16 cellular contexts compared by ENCODE assay signal in genomic region chr2:239836021-239836765, GRCh38.
DNase-seq lines count a peak whose midpoint lies in the region; ATAC-seq and TF ChIP-seq lines count a peak whose summit lies in the region.
"Had no signal": no experiment of that assay in that cellular context is flagged by ENCODE, and none has a peak within 500 bp of the region (broad histone marks: within the 10 kb centered on the region; RNA-seq: fewer than 3 reads in every experiment).

No MANE protein-coding gene starts in this region.

- peaks cover 13 to 27% of the 10 kb centered on the region in 2 donors for H3K27me3 Mint-ChIP-seq in natural killer cell treated with Interleukin-12 subunit alpha and Interleukin-12 subunit beta and Interleukin-15 and Interleukin-18, amount 100 ng/mL, for 72 hours

- ATAC-seq in DND-41 (ENCODE audit: insufficient read depth, low read depth), result no peak
- ATAC-seq in natural killer cell treated with Interleukin-12 subunit alpha and Interleukin-12 subunit beta and Interleukin-15 and Interleukin-18, amount 100 ng/mL, for 72 hours, result peak; percentile 29 to 49
- ATAC-seq in GM21390 (IDR thresholded peaks at IDR 0.05; ENCODE audit: unreplicated experiment), result no peak
- ATAC-seq in HG03469 (IDR thresholded peaks at IDR 0.05; ENCODE audit: unreplicated experiment), result no peak
- ATAC-seq: Panc1 had no signal

- H4K20me1 ChIP-seq in DND-41 (ENCODE audit: insufficient read depth, low read length) (no peaks in the 10 kb centered on the region), smooth muscle cell (ENCODE audit: low read depth) (no peaks in the 10 kb centered on the region)

- H3K4me1 Mint-ChIP-seq in natural killer cell treated with Interleukin-12 subunit alpha and Interleukin-12 subunit beta and Interleukin-15 and Interleukin-18, amount 100 ng/mL, for 72 hours (ENCODE audit: low read depth in 2 of 2), result no peaks in the 10 kb centered on the region

- no peaks in the 10 kb centered on the region for H3K27me3 ChIP-seq in DND-41 (ENCODE audit: insufficient read depth, low read length, poor library complexity)
- no peaks in the 10 kb centered on the region for H3K27me3 ChIP-seq in sigmoid colon
- H3K27me3 ChIP-seq in smooth muscle cell (ENCODE audit: low read depth), result peaks cover 13% of the 10 kb centered on the region

- no peak overlapping the region for H3K4me3 Mint-ChIP-seq in natural killer cell treated with Interleukin-12 subunit alpha and Interleukin-12 subunit beta and Interleukin-15 and Interleukin-18, amount 100 ng/mL, for 72 hours

- WGBS in sigmoid colon, 2 donors, result 89 to 92% methylated on average over 7 of the region's 7 CpGs
- WGBS in smooth muscle cell (ENCODE audit: low lambda C conversion rate), result 94% methylated on average over 7 of the region's 7 CpGs

- peaks cover 10% of the 10 kb centered on the region for H3K9me3 ChIP-seq in DND-41 (ENCODE audit: insufficient read depth, low read length, severe bottlenecking)
- H3K9me3 ChIP-seq in sigmoid colon, result no peaks in the 10 kb centered on the region
- H3K9me3 ChIP-seq in smooth muscle cell (replicated peaks; ENCODE audit: low read depth), result no peaks in the 10 kb centered on the region

- TF ChIP-seq EP300 in sigmoid colon (IDR thresholded peaks at IDR 0.05), result no peak

- DNase-seq in DND-41, result peak; percentile 3
- DNase-seq in activated CD8-positive, alpha-beta memory T cell treated with anti-CD3 and anti-CD28 coated beads, Interleukin-2, amount 50 U/mL, for 48 hours, result peak; percentile 17
- DNase-seq in natural killer cell treated with Interleukin-12 subunit alpha and Interleukin-12 subunit beta and Interleukin-15 and Interleukin-18, amount 100 ng/mL, for 72 hours (ENCODE audit: low spot score), result no peak
- peak; percentile 39 for DNase-seq in sigmoid colon
- DNase-seq in smooth muscle cell (lab: John Stamatoyannopoulos, UW; ENCODE audit: unreplicated experiment), result no peak
- no peak for DNase-seq in NCI-H1105 treated with DMSO at 0.1 percent for 48 hours (lab: John Stamatoyannopoulos, UW)
- DNase-seq: DMS 273 treated with DMSO at 0.1 percent for 48 hours, GF-D8, NCI-H1092, NCI-H1694, NCI-H2227 treated with DMSO at 0.1 percent for 48 hours, NCI-H524 had no signal

- no peaks in the 10 kb centered on the region for H3K36me3 Mint-ChIP-seq in natural killer cell treated with Interleukin-12 subunit alpha and Interleukin-12 subunit beta and Interleukin-15 and Interleukin-18, amount 100 ng/mL, for 72 hours

- no peak overlapping the region for H3K27ac ChIP-seq in DND-41 (ENCODE audit: low read length)
- no peak overlapping the region for H3K27ac ChIP-seq in sigmoid colon
- no peak overlapping the region for H3K27ac ChIP-seq in smooth muscle cell (ENCODE audit: low read depth)
- H3K27ac ChIP-seq: C4-2B had no signal

- peaks cover 10% of the 10 kb centered on the region for H3K4me1 ChIP-seq in DND-41 (ENCODE audit: insufficient read depth, low read length)
- H3K4me1 ChIP-seq in sigmoid colon, result peaks cover 0 to 1% (median under 1%) of the 10 kb centered on the region in 4 donors
- H3K4me1 ChIP-seq in smooth muscle cell (ENCODE audit: low read depth), result no peaks in the 10 kb centered on the region

- H3K4me2 ChIP-seq in DND-41 (ENCODE audit: insufficient read depth, low read length), result no peak overlapping the region
- H3K4me2 ChIP-seq in smooth muscle cell, result no peak overlapping the region

- no peak overlapping the region for H2AFZ ChIP-seq in DND-41 (ENCODE audit: low read depth, low read length)
- H2AFZ ChIP-seq in smooth muscle cell (ENCODE audit: low read depth), result no peak overlapping the region

- no peak overlapping the region for H3K4me3 ChIP-seq in DND-41 (ENCODE audit: low read depth in 1 of 2, low read length in 2 of 2)
- H3K4me3 ChIP-seq in sigmoid colon, result no peak overlapping the region
- H3K4me3 ChIP-seq in smooth muscle cell, result no peak overlapping the region

- H3K27ac Mint-ChIP-seq in natural killer cell treated with Interleukin-12 subunit alpha and Interleukin-12 subunit beta and Interleukin-15 and Interleukin-18, amount 100 ng/mL, for 72 hours, result no peak overlapping the region

- TF ChIP-seq POLR2A in sigmoid colon (IDR thresholded peaks at IDR 0.05), result no peak

- TF ChIP-seq CTCF in DND-41 (IDR thresholded peaks at IDR 0.05; ENCODE audit: borderline replicate concordance, extremely low read depth, low read length, poor library complexity, severe bottlenecking) (no peak), sigmoid colon (IDR thresholded peaks at IDR 0.05) (no peak), smooth muscle cell (IDR thresholded peaks at IDR 0.05; ENCODE audit: borderline replicate concordance, insufficient read depth, poor library complexity, severe bottlenecking) (no peak)

- H3K9me3 Mint-ChIP-seq in natural killer cell treated with Interleukin-12 subunit alpha and Interleukin-12 subunit beta and Interleukin-15 and Interleukin-18, amount 100 ng/mL, for 72 hours, result no peaks in the 10 kb centered on the region

- H3F3A ChIP-seq in smooth muscle cell (ENCODE audit: low read depth), result no peaks in the 10 kb centered on the region

- intact Hi-C loops in sigmoid colon (cut with DNase I), result no loop called here

- H3K36me3 ChIP-seq in DND-41 (ENCODE audit: insufficient read depth, low read length) (no peaks in the 10 kb centered on the region), sigmoid colon (no peaks in the 10 kb centered on the region), smooth muscle cell (ENCODE audit: low read depth) (no peaks in the 10 kb centered on the region)

- H3K79me2 ChIP-seq in DND-41 (ENCODE audit: insufficient read depth, low read length) (no peaks in the 10 kb centered on the region), smooth muscle cell (ENCODE audit: low read depth) (no peaks in the 10 kb centered on the region)

- H3K9ac ChIP-seq in DND-41 (ENCODE audit: low read depth, low read length) (no peak overlapping the region), smooth muscle cell (ENCODE audit: low read depth) (no peak overlapping the region)

Comparison
In these comparisons a context has a peak if more than half of its experiments do, and no peak if none do; other contexts are left out.
1. ATAC-seq: peak in natural killer cell treated with Interleukin-12 subunit alpha and Interleukin-12 subunit beta and Interleukin-15 and Interleukin-18, amount 100 ng/mL, for 72 hours (2 of 2); none in DND-41 (single experiment), GM21390 (single experiment) and HG03469 (single experiment).
2. DNase-seq: peak in DND-41 (single experiment), activated CD8-positive, alpha-beta memory T cell treated with anti-CD3 and anti-CD28 coated beads, Interleukin-2, amount 50 U/mL, for 48 hours (single experiment) and sigmoid colon (single experiment); none in natural killer cell treated with Interleukin-12 subunit alpha and Interleukin-12 subunit beta and Interleukin-15 and Interleukin-18, amount 100 ng/mL, for 72 hours (single experiment), smooth muscle cell (single experiment) and NCI-H1105 treated with DMSO at 0.1 percent for 48 hours (single experiment).